16 cellular contexts compared by ENCODE assay signal in genomic region chr4:166422475-166422874, GRCh38.
A peak's percentile ranks its signal among the peaks of the same experiment; 100 is the strongest.
DNase-seq lines count a peak whose midpoint lies in the region; ATAC-seq and TF ChIP-seq lines count a peak whose summit lies in the region.
"Had no signal": no experiment of that assay in that cellular context is flagged by ENCODE, and none has a peak within 500 bp of the region (broad histone marks: within the 10 kb centered on the region; RNA-seq: fewer than 3 reads in every experiment).

No MANE protein-coding gene starts in this region.

- POLR2A ChIA-PET in AG04450 (lab: Yijun Ruan, JAX): no interaction called here

- H3K27ac ChIP-seq in AG04450 (ENCODE audit: low read depth, low read length) (no peak overlapping the region), Karpas-422 (ENCODE audit: low read length) (no peak overlapping the region)
- H3K27ac ChIP-seq: HL-60, neutrophil, spleen had no signal

- H3K79me2 ChIP-seq in Karpas-422 (ENCODE audit: low read length): no peaks in the 10 kb centered on the region

- ATAC-seq in HG02852 (IDR thresholded peaks at IDR 0.05; ENCODE audit: unreplicated experiment) (no peak), GM18909 (IDR thresholded peaks at IDR 0.05; ENCODE audit: poor library complexity, unreplicated experiment) (no peak)

- no peaks in the 10 kb centered on the region for H3K4me1 ChIP-seq in Karpas-422 (ENCODE audit: low read length)
- H3K4me1 ChIP-seq: spleen had no signal

- H3K9me3 ChIP-seq in AG04450 (ENCODE audit: control insufficient read depth, insufficient read depth, low read length) (peaks cover 15% of the 10 kb centered on the region; the same call in 1 of the 2 replicates), Karpas-422 (ENCODE audit: low read length) (peaks cover 60% of the 10 kb centered on the region)
- H3K9me3 ChIP-seq: neutrophil had no signal

- DNase-seq in AG04450 (ENCODE audit: low read depth, low spot score) (peak; percentile 1), MV-4-11 (lab: John Stamatoyannopoulos, UW) (peak; percentile 42), cardiac fibroblast (ENCODE audit: low read depth in 2 of 2) (peak; percentile 56 to 92), kidney glomerular epithelial cell (lab: John Stamatoyannopoulos, UW) (peak; percentile 72), Karpas-422 (no peak), NCI-H524 treated with DMSO at 0.1 percent for 48 hours (lab: John Stamatoyannopoulos, UW) (no peak)
- DNase-seq: activated effector memory CD4-positive, alpha-beta T cell treated with anti-CD3 and anti-CD28 coated beads, Interleukin-2, amount 50 U/mL, for 16 hours; caudate nucleus; NCI-H187; NCI-H82; spleen; substantia nigra had no signal

- H2AFZ ChIP-seq in Karpas-422 (ENCODE audit: low read length): no peak overlapping the region

- CTCF ChIA-PET in AG04450 (lab: Charles Lee): no interaction called here

- no peak for TF ChIP-seq CTCF in AG04450 (IDR thresholded peaks at IDR 0.05; ENCODE audit: low read depth, low read length)
- no peak for TF ChIP-seq CTCF in cardiac fibroblast (IDR thresholded peaks at IDR 0.05; ENCODE audit: low read depth, low read length)

- no peak overlapping the region for H3K9ac ChIP-seq in Karpas-422 (ENCODE audit: low read length)

- H3K9me2 ChIP-seq in Karpas-422 (replicated peaks; ENCODE audit: insufficient read depth, low read length): no peaks in the 10 kb centered on the region

- no peaks in the 10 kb centered on the region for H3K36me3 ChIP-seq in Karpas-422 (ENCODE audit: insufficient read depth, low read length)
- H3K36me3 ChIP-seq: neutrophil, spleen had no signal

- H3K4me2 ChIP-seq in Karpas-422 (ENCODE audit: low read depth, low read length, poor library complexity, severe bottlenecking): no peak overlapping the region

- H3K27me3 ChIP-seq in AG04450 (ENCODE audit: control insufficient read depth, insufficient read depth, low read length): no peaks in the 10 kb centered on the region
- H3K27me3 ChIP-seq in Karpas-422 (ENCODE audit: low read length): no peaks in the 10 kb centered on the region
- H3K27me3 ChIP-seq: neutrophil, spleen had no signal

- H3K4me3 ChIP-seq in AG04450 (ENCODE audit: low read depth, low read length) (no peak overlapping the region), cardiac fibroblast (replicated peaks in 1 of 2; ENCODE audit: low read depth in 2 of 2, low read length in 2 of 2) (no peak overlapping the region), Karpas-422 (ENCODE audit: low read length) (no peak overlapping the region)
- H3K4me3 ChIP-seq: spleen had no signal

- no peaks in the 10 kb centered on the region for H4K20me1 ChIP-seq in Karpas-422 (ENCODE audit: insufficient read depth, low read depth, low read length)

Comparison
In these comparisons a context has a peak if more than half of its experiments do, and no peak if none do; other contexts are left out.
1. DNase-seq: peak in AG04450 (single experiment), MV-4-11 (single experiment), cardiac fibroblast (2 of 2) and kidney glomerular epithelial cell (single experiment); none in Karpas-422 (single experiment) and NCI-H524 treated with DMSO at 0.1 percent for 48 hours (single experiment).